ENCODE assay signal across 11 cellular contexts in genomic region chr16:23131841-23132576, GRCh38. TPM values are rescaled to one million over a fixed set of nuclear protein-coding genes. Genes with fewer than 3 reads are reported as not detected.
DNase-seq lines count a peak whose midpoint lies in the region; TF ChIP-seq lines count a peak whose summit lies in the region.
"Had no signal": no experiment of that assay in that cellular context is flagged by ENCODE, and none has a peak within 500 bp of the region (broad histone marks: within the 10 kb centered on the region; RNA-seq: fewer than 3 reads in every experiment).

No MANE protein-coding gene starts in this region.

- H3K36me3 ChIP-seq in ACC112 (ENCODE audit: insufficient read depth, low read length), result 0 out of 2 replicates have a peak, but pooled peaks cover under 1% of the 10 kb centered on the region

- CTCF ChIA-PET in Calu3 (lab: Charles Lee), result no interaction called here

- intact Hi-C loops in activated T-helper 1 cell treated with anti-CD3 and anti-CD28 coated beads, Interleukin-12 subunit alpha, Interleukin-12 subunit beta, Interleukin-2, Interleukin-4 antibody, amounts not matched to agents 30 ng/mL and 10 ng/mL and 1 ng/mL, durations not matched to agents 14 hours and 24 hours and 36 hours (cut with micrococcal nuclease), result no loop called here
- intact Hi-C loops in Calu3 (cut with micrococcal nuclease; ENCODE audit: unreplicated experiment), result no loop called here

- no peak overlapping the region for H3K27ac Mint-ChIP-seq in activated T-helper 1 cell treated with anti-CD3 and anti-CD28 coated beads, Interleukin-12 subunit alpha, Interleukin-12 subunit beta, Interleukin-2, Interleukin-4 antibody, amounts not matched to agents 30 ng/mL and 10 ng/mL and 1 ng/mL, durations not matched to agents 14 hours and 24 hours and 36 hours
- no peak overlapping the region for H3K27ac Mint-ChIP-seq in Calu3 (ENCODE audit: unreplicated experiment)

- no peaks in the 10 kb centered on the region for H3K27me3 ChIP-seq in ACC112 (ENCODE audit: insufficient read depth, low read length)

- peaks cover 4% of the 10 kb centered on the region for H3K27me3 Mint-ChIP-seq in activated T-helper 1 cell treated with anti-CD3 and anti-CD28 coated beads, Interleukin-12 subunit alpha, Interleukin-12 subunit beta, Interleukin-2, Interleukin-4 antibody, amounts not matched to agents 30 ng/mL and 10 ng/mL and 1 ng/mL, durations not matched to agents 14 hours and 24 hours and 36 hours (ENCODE audit: insufficient read depth)
- H3K27me3 Mint-ChIP-seq in Calu3 (ENCODE audit: unreplicated experiment), result no peaks in the 10 kb centered on the region

- H3K4me1 ChIP-seq in ACC112 (ENCODE audit: control insufficient read depth, insufficient read depth, low read length, unreplicated experiment), result peaks cover 13% of the 10 kb centered on the region

- 0 out of 2 replicates have a peak overlapping the region, but pooled peaks have one; percentile 30 for H3K4me3 ChIP-seq in ACC112 (ENCODE audit: low read depth, low read length)

- no peak overlapping the region for H3K27ac ChIP-seq in ACC112 (ENCODE audit: low read depth, low read length)
- peak overlapping the region; percentile 64 for H3K27ac ChIP-seq in VCaP

- H3K4me1 Mint-ChIP-seq in activated T-helper 1 cell treated with anti-CD3 and anti-CD28 coated beads, Interleukin-12 subunit alpha, Interleukin-12 subunit beta, Interleukin-2, Interleukin-4 antibody, amounts not matched to agents 30 ng/mL and 10 ng/mL and 1 ng/mL, durations not matched to agents 14 hours and 24 hours and 36 hours (ENCODE audit: low read depth), result peaks cover 19% of the 10 kb centered on the region
- H3K4me1 Mint-ChIP-seq in Calu3 (ENCODE audit: low read depth, unreplicated experiment), result no peaks in the 10 kb centered on the region

- DNase-seq in glomerular endothelial cell (ENCODE audit: extremely low read depth, low read depth, low spot score) (peak; percentile 90), pons (ENCODE audit: low spot score) (peak; percentile 92), SK-N-DZ (ENCODE audit: low spot score) (no peak), Calu3 (no peak), MV-4-11 (lab: John Stamatoyannopoulos, UW) (no peak)
- no peak for DNase-seq in activated T-helper 1 cell treated with anti-CD3 and anti-CD28 coated beads, Interleukin-12 subunit alpha, Interleukin-12 subunit beta, Interleukin-2, Interleukin-4 antibody, amounts not matched to agents 30 ng/mL and 10 ng/mL and 1 ng/mL, durations not matched to agents 14 hours and 24 hours and 36 hours (ENCODE audit: low spot score)
- DNase-seq: activated CD8-positive, alpha-beta memory T cell treated with anti-CD3 and anti-CD28 coated beads, Interleukin-2, amount 50 U/mL, for 4 hours; stimulated activated CD4-positive, alpha-beta T cell treated with anti-CD3 and anti-CD28 coated beads, Interleukin-4, amount 100 ng/mL, for 24 hours had no signal

- peaks cover 2% of the 10 kb centered on the region for H3K36me3 Mint-ChIP-seq in activated T-helper 1 cell treated with anti-CD3 and anti-CD28 coated beads, Interleukin-12 subunit alpha, Interleukin-12 subunit beta, Interleukin-2, Interleukin-4 antibody, amounts not matched to agents 30 ng/mL and 10 ng/mL and 1 ng/mL, durations not matched to agents 14 hours and 24 hours and 36 hours (ENCODE audit: low read depth)
- no peaks in the 10 kb centered on the region for H3K36me3 Mint-ChIP-seq in Calu3 (ENCODE audit: insufficient read depth, unreplicated experiment)

- no peak overlapping the region for H3K4me3 Mint-ChIP-seq in activated T-helper 1 cell treated with anti-CD3 and anti-CD28 coated beads, Interleukin-12 subunit alpha, Interleukin-12 subunit beta, Interleukin-2, Interleukin-4 antibody, amounts not matched to agents 30 ng/mL and 10 ng/mL and 1 ng/mL, durations not matched to agents 14 hours and 24 hours and 36 hours
- H3K4me3 Mint-ChIP-seq in Calu3 (ENCODE audit: low read depth, unreplicated experiment), result no peak overlapping the region

- no peak for TF ChIP-seq CTCF in VCaP (conservative IDR thresholded peaks at IDR 0.05)
- no peak for TF ChIP-seq CTCF in Calu3 (IDR thresholded peaks at IDR 0.05; ENCODE audit: unreplicated experiment)

- H2AFZ ChIP-seq in ACC112 (ENCODE audit: low read length, unreplicated experiment), result peak overlapping the region; percentile 11

- peaks cover 86% of the 10 kb centered on the region for H3K79me2 ChIP-seq in ACC112 (ENCODE audit: control insufficient read depth, insufficient read depth, low read length, unreplicated experiment)

- H3K9me3 Mint-ChIP-seq in activated T-helper 1 cell treated with anti-CD3 and anti-CD28 coated beads, Interleukin-12 subunit alpha, Interleukin-12 subunit beta, Interleukin-2, Interleukin-4 antibody, amounts not matched to agents 30 ng/mL and 10 ng/mL and 1 ng/mL, durations not matched to agents 14 hours and 24 hours and 36 hours, result peaks cover 13% of the 10 kb centered on the region
- no peaks in the 10 kb centered on the region for H3K9me3 Mint-ChIP-seq in Calu3 (ENCODE audit: low read depth, unreplicated experiment)

- no TSS peak for BruUV-seq in Calu3 (replicated peaks; lab: Mats Ljungman, UMichigan)

RNA-seq across cellular contexts. Expression of gene USP31, which starts 17.2 kb away (rescaled TPM):
- total RNA-seq in glomerular endothelial cell, result 18.7 and 50.6 TPM in 2 replicates
- 11.3 and 11.6 TPM in 2 replicates for total RNA-seq in activated T-helper 1 cell treated with anti-CD3 and anti-CD28 coated beads, Interleukin-12 subunit alpha, Interleukin-12 subunit beta, Interleukin-2, Interleukin-4 antibody, amounts not matched to agents 30 ng/mL and 10 ng/mL and 1 ng/mL, durations not matched to agents 14 hours and 24 hours and 36 hours
- polyA plus RNA-seq in SK-N-DZ (2014; cell fraction: cytosol; rRNA removed), result 5.0 and 6.1 TPM in 2 replicates
- polyA plus RNA-seq in SK-N-DZ (2014; cell fraction: nucleus; rRNA removed), result 5.0 and 8.6 TPM in 2 replicates
- total RNA-seq in Calu3 (2022), result 19.4 and 23.6 TPM in 2 replicates

RNA-seq across cellular contexts. Expression of gene SCNN1G, which starts 50.5 kb away (rescaled TPM):
- total RNA-seq in glomerular endothelial cell (not detected in 2 replicates), Calu3 (2022) (not detected in 2 replicates)
- not detected in 2 replicates for total RNA-seq in activated T-helper 1 cell treated with anti-CD3 and anti-CD28 coated beads, Interleukin-12 subunit alpha, Interleukin-12 subunit beta, Interleukin-2, Interleukin-4 antibody, amounts not matched to agents 30 ng/mL and 10 ng/mL and 1 ng/mL, durations not matched to agents 14 hours and 24 hours and 36 hours
- polyA plus RNA-seq in SK-N-DZ (2014; cell fraction: cytosol; rRNA removed), result not detected in 2 replicates
- polyA plus RNA-seq in SK-N-DZ (2014; cell fraction: nucleus; rRNA removed), result not detected in 2 replicates
- total RNA-seq: kidney epithelial cell had no signal

Comparison
In these comparisons a context has a peak if more than half of its experiments do, and no peak if none do; other contexts are left out.
1. DNase-seq: peak in glomerular endothelial cell (single experiment) and pons (single experiment); none in activated T-helper 1 cell treated with anti-CD3 and anti-CD28 coated beads, Interleukin-12 subunit alpha, Interleukin-12 subunit beta, Interleukin-2, Interleukin-4 antibody, amounts not matched to agents 30 ng/mL and 10 ng/mL and 1 ng/mL, durations not matched to agents 14 hours and 24 hours and 36 hours (single experiment), SK-N-DZ (single experiment), Calu3 (single experiment) and MV-4-11 (single experiment).